3 cellular contexts compared by ENCODE assay signal in the genomic region with DNA sequence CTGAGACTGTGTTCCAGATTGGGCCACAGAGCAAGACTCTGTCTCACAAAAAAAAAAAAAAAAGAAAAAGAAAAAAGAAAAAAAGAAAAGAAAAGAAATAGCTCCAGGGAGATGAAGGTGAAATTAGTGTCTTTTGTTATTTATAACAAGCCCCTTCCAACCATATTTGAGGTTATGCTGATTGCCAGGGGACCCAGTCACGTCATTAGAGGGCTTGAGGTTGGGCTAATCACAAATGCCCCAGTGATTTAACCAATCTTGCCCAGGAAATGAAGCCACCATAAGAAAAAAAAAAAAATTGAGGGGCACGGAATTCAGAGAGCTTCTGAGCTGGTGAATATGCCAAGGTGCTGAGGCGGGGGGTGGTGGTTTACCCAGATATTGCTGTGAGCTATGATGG.
"Had no signal": no experiment of that assay in that cellular context is flagged by ENCODE, and none has a peak within 500 bp of the region (broad histone marks: within the 10 kb centered on the region; RNA-seq: fewer than 3 reads in every experiment).

No MANE protein-coding gene starts in this region.

- H3K4me3 ChIP-seq: GM12878 had no signal

- ATAC-seq: GM12878 had no signal

- DNase-seq: GDM1, GF-D8 had no signal
